ENCODE assay signal across 8 cellular contexts in genomic region chr11:57779275-57779674, GRCh38. TPM values are rescaled to one million over a fixed set of nuclear protein-coding genes. Genes with fewer than 3 reads are reported as not detected.
DNase-seq lines count a peak whose midpoint lies in the region; FAIRE-seq and TF ChIP-seq lines count a peak whose summit lies in the region.

No MANE protein-coding gene starts in this region.

- no peak for TF ChIP-seq RAD21 in H1 (IDR thresholded peaks at IDR 0.05 in 1 of 2, conservative IDR thresholded peaks at IDR 0.05 in 1 of 2; ENCODE audit: low read depth in 2 of 2, low read length in 2 of 2)

- H2BK12ac ChIP-seq in H1 (ENCODE audit: low read depth, low read length): peak overlapping the region; percentile 60; the same call in 1 of the 2 replicates

- H3K23me2 ChIP-seq in H1 (ENCODE audit: low read depth, low read length): no peaks in the 10 kb centered on the region

- H2AK5ac ChIP-seq in H1 (ENCODE audit: low read depth, low read length): no peak overlapping the region

- CTCF ChIA-PET in H1 (lab: Charles Lee; ENCODE audit: partially characterized antibody): interaction anchor here (1.0 to 9.6 kb wide), 9 partner anchors 8 to 28 kb away, joined by 3 to 86 read pairs (median 4); partner anchors contain the start of genes BTBD18 and CTNND1

- no peak overlapping the region for H4K8ac ChIP-seq in H1 (ENCODE audit: extremely low read depth, insufficient read depth, low read length)

- H3K56ac ChIP-seq in H1 (replicated peaks; ENCODE audit: insufficient read length, low read depth, low read length): no peak overlapping the region

- peaks cover 23 to 44% (median 38%) of the 10 kb centered on the region in 4 experiments for H3K4me1 ChIP-seq in H1 (replicated peaks in 1 of 4; ENCODE audit: control insufficient read depth in 3 of 4, insufficient read depth in 4 of 4, low read length in 3 of 4)
- H3K4me1 ChIP-seq in tibial artery: peaks cover 7 to 99% (median 81%) of the 10 kb centered on the region in 4 donors

- peak overlapping the region; percentile 81; the same call in 1 of the 2 replicates for H2BK5ac ChIP-seq in H1 (ENCODE audit: low read depth, low read length)

- TF ChIP-seq CTCF in H1 (IDR thresholded peaks at IDR 0.05; ENCODE audit: control extremely low read depth in 1 of 3, insufficient read depth in 1 of 3, low read depth in 1 of 3, low read length in 3 of 3) (no peak), tibial artery (IDR thresholded peaks at IDR 0.05) (no peak)

- H3K27ac ChIP-seq in H1 (ENCODE audit: low read depth, low read length) (peak overlapping the region; percentile 89), tibial artery (peak overlapping the region; percentile 73 to 87)

- no peak for TF ChIP-seq EP300 in H1 (IDR thresholded peaks at IDR 0.05; ENCODE audit: borderline replicate concordance in 1 of 2, low read depth in 2 of 2, low read length in 2 of 2)

- peaks cover 5% of the 10 kb centered on the region for H3K79me1 ChIP-seq in H1 (ENCODE audit: low read depth, low read length)

- peak overlapping the region; percentile 89; the same call in 1 of the 2 replicates for H2BK20ac ChIP-seq in H1 (ENCODE audit: low read length)

- POLR2A ChIA-PET in H1 (lab: Charles Lee; ENCODE audit: partially characterized antibody): interaction anchor here (0.8 to 14.4 kb wide), 14 partner anchors 8 to 1148 kb away, joined by 3 to 329 read pairs (median 8); partner anchors contain the start of genes BTBD18 and CTNND1

- H3K4me3 ChIP-seq in H1 (ENCODE audit: extremely low read depth in 1 of 4, insufficient read depth in 2 of 4, low read depth in 3 of 4, low read length in 4 of 4): peak overlapping the region in 1 of 4 experiments; percentile 39; a peak in 1 of 8 replicates
- H3K4me3 ChIP-seq in tibial artery: no peak overlapping the region

- H4K5ac ChIP-seq in H1 (ENCODE audit: insufficient read length, low read depth, low read length): no peak overlapping the region

- H3K4ac ChIP-seq in H1 (replicated peaks; ENCODE audit: insufficient read length, low read depth, low read length): no peak overlapping the region

- H3K18ac ChIP-seq in H1 (ENCODE audit: extremely low read depth, low read length): no peak overlapping the region

- intact Hi-C loops in tibial artery (cut with DNase I; ENCODE audit: low total_unique reads): no loop called here

- no peak; a peak in 1 of 3 replicates for TF ChIP-seq POLR2A in H1 (IDR thresholded peaks at IDR 0.05; ENCODE audit: control extremely low read depth in 1 of 2, low read depth in 2 of 2, low read length in 2 of 2)

- H3K36me3 ChIP-seq in H1 (ENCODE audit: control insufficient read depth in 2 of 4, insufficient read depth in 4 of 4, low read length in 3 of 4): no peaks in the 10 kb centered on the region
- no peaks in the 10 kb centered on the region for H3K36me3 ChIP-seq in tibial artery

- H3K23ac ChIP-seq in H1 (ENCODE audit: insufficient read length): no peak overlapping the region

- H3K9ac ChIP-seq in H1 (replicated peaks in 1 of 4; ENCODE audit: extremely low read depth in 1 of 4, low read depth in 3 of 4, low read length in 3 of 4): peak overlapping the region in 2 of 4 experiments; percentile 5 to 64; a peak in 1 of 7 replicates

- peaks cover 26 to 94% of the 10 kb centered on the region in 2 experiments for H3K79me2 ChIP-seq in H1 (ENCODE audit: control insufficient read depth in 1 of 2, insufficient read depth in 2 of 2, low read length in 2 of 2)

- 69% methylated on average over 1 of the region's 1 CpG; no CpG with 5 or more reads in 1 of the 2 experiments for WGBS in H1 (ENCODE audit: extremely low coverage in 1 of 2, insufficient coverage in 1 of 2, insufficient read length in 1 of 2, insufficient replicate concordance in 2 of 2, low coverage in 1 of 2, low lambda C conversion rate in 2 of 2, missing lambda C conversion rate in 1 of 2), 2 experiments

- peak; percentile 24 for FAIRE-seq in H1 (lab: Jason Lieb, UNC)

- no peak overlapping the region for H2AFZ ChIP-seq in H1 (ENCODE audit: low read length)

- no peak overlapping the region for H3K14ac ChIP-seq in H1 (ENCODE audit: insufficient read length)

- peaks cover 3 to 15% of the 10 kb centered on the region in 2 experiments for H4K20me1 ChIP-seq in H1 (replicated peaks in 1 of 2; ENCODE audit: control insufficient read depth in 1 of 2, insufficient read depth in 2 of 2, low read length in 2 of 2)

- peak overlapping the region; percentile 55 to 63 for H3K4me2 ChIP-seq in H1 (ENCODE audit: insufficient read depth in 1 of 2, low read depth in 2 of 2, low read length in 2 of 2)

- H2BK120ac ChIP-seq in H1 (replicated peaks; ENCODE audit: low read depth, low read length): no peak overlapping the region

- H3K27me3 ChIP-seq in H1 (replicated peaks in 1 of 4; ENCODE audit: control insufficient read depth in 3 of 4, extremely low read depth in 1 of 4, insufficient read depth in 3 of 4, low read length in 3 of 4) (no peaks in the 10 kb centered on the region), tibial artery (no peaks in the 10 kb centered on the region)

- H2BK15ac ChIP-seq in H1 (ENCODE audit: low read length): no peak overlapping the region

- H3K9me3 ChIP-seq in H1 (ENCODE audit: insufficient read depth in 2 of 2, low read depth in 1 of 2, low read length in 1 of 2): no peaks in the 10 kb centered on the region
- no peaks in the 10 kb centered on the region for H3K9me3 ChIP-seq in tibial artery

- DNase-seq in NCI-H1048 (lab: John Stamatoyannopoulos, UW): peak; percentile 37
- DNase-seq in H1 (ENCODE audit: low read depth in 1 of 2, low spot score in 2 of 2): no peak
- DNase-seq in lung microvascular endothelial cell (ENCODE audit: low read depth in 2 of 2): peak; percentile 60 to 73
- DNase-seq in tibial artery: no peak
- no peak for DNase-seq in DMS153 (lab: John Stamatoyannopoulos, UW)
- no peak for DNase-seq in NAMALWA (ENCODE audit: low spot score)
- DNase-seq in activated CD4-positive, alpha-beta T cell treated with anti-CD3 and anti-CD28 coated beads for 4 hours: no peak
- no peak for DNase-seq in amniotic stem cell (lab: John Stamatoyannopoulos, UW)

- no peak overlapping the region for H4K91ac ChIP-seq in H1 (replicated peaks; ENCODE audit: insufficient read length, low read length)

TF ChIP-seq in H1, 55 proteins besides CTCF, POLR2A, EP300 and RAD21 (continues in another document):
- TF ChIP-seq EZH2 (IDR thresholded peaks at IDR 0.05; ENCODE audit: low read depth, low read length, severe bottlenecking): no peak
- no peak for TF ChIP-seq CBX5 (IDR thresholded peaks at IDR 0.05; ENCODE audit: low read depth, low read length)
- 0 out of 2 replicates have a peak, but pooled peaks have one; percentile 17 for TF ChIP-seq POLR2AphosphoS5 (IDR thresholded peaks at IDR 0.05; ENCODE audit: low read depth, low read length)
- TF ChIP-seq TAF7 (optimal IDR thresholded peaks at IDR 0.05; ENCODE audit: borderline replicate concordance, low read depth, low read length): no peak
- TF ChIP-seq SP1 (IDR thresholded peaks at IDR 0.05; ENCODE audit: low read depth, low read length): 0 out of 2 replicates have a peak, but pooled peaks have one; percentile 30
- no peak for TF ChIP-seq CREB1 (IDR thresholded peaks at IDR 0.05)
- no peak for TF ChIP-seq MAX (IDR thresholded peaks at IDR 0.05)
- TF ChIP-seq GTF2F1 (IDR thresholded peaks at IDR 0.05; ENCODE audit: borderline replicate concordance, low read depth, low read length): no peak
- TF ChIP-seq TEAD4 (IDR thresholded peaks at IDR 0.05; ENCODE audit: low read depth, low read length): 0 out of 2 replicates have a peak, but pooled peaks have one; percentile 36
- TF ChIP-seq BACH1 (IDR thresholded peaks at IDR 0.05; ENCODE audit: low read length): no peak
- TF ChIP-seq CTBP2 (IDR thresholded peaks at IDR 0.05; ENCODE audit: borderline replicate concordance, insufficient read depth, insufficient read length, low read length): no peak
- no peak for TF ChIP-seq ASH2L (IDR thresholded peaks at IDR 0.05; ENCODE audit: low read length)

RNA-seq across cellular contexts. Expression of gene CTNND1, which starts 17.7 kb away (rescaled TPM):
- total RNA-seq in H1 (2021; fragmentation: NEBNext Ultra II Directional; extraction: Animal tissue kit (Norgen Biotek cat#: 25700)): 164 and 167 TPM in 2 replicates
- polyA plus RNA-seq in H1 (2011; rRNA removed): 91.9 and 97.8 TPM in 2 replicates
- polyA plus RNA-seq in H1 (2011; cell fraction: cytosol; rRNA removed): 119 TPM
- polyA plus RNA-seq in H1 (2011; cell fraction: nucleus; rRNA removed): 203 TPM
- 98.0 to 128 TPM (median 110 TPM) in 4 replicates for polyA plus RNA-seq in H1 (2012, experiment 1 of 2)
- polyA plus RNA-seq in H1 (2012, experiment 2 of 2): 19.8 TPM
- polyA plus RNA-seq in H1 (2013, experiment 1 of 2): 77.4 TPM
- polyA plus RNA-seq in H1 (2013, experiment 2 of 2): 75.8 TPM
- polyA minus RNA-seq in H1 (2011; rRNA and poly(A)+ RNA removed): 479 and 501 TPM in 2 replicates
- polyA minus RNA-seq in H1 (2011; cell fraction: cytosol; rRNA and poly(A)+ RNA removed): 156 TPM
- polyA minus RNA-seq in H1 (2011; cell fraction: nucleus; rRNA and poly(A)+ RNA removed): 148 TPM
- total RNA-seq in lung microvascular endothelial cell: 174 and 212 TPM in 2 replicates

RNA-seq across cellular contexts. Expression of gene BTBD18, which starts 27.7 kb away (rescaled TPM):
- not detected in 2 replicates for total RNA-seq in H1 (2021; fragmentation: NEBNext Ultra II Directional; extraction: Animal tissue kit (Norgen Biotek cat#: 25700))
- polyA plus RNA-seq in H1 (2011; rRNA removed): 0.03 TPM in 2 replicates
- 0.03 TPM for polyA plus RNA-seq in H1 (2011; cell fraction: cytosol; rRNA removed)
- polyA plus RNA-seq in H1 (2011; cell fraction: nucleus; rRNA removed): 0.07 TPM
- 0.10 to 0.19 TPM (median 0.14 TPM) in 4 replicates for polyA plus RNA-seq in H1 (2012, experiment 1 of 2)
- not detected for polyA plus RNA-seq in H1 (2012, experiment 2 of 2)
- polyA plus RNA-seq in H1 (2013, experiment 1 of 2): 0.02 TPM
- 0.02 TPM for polyA plus RNA-seq in H1 (2013, experiment 2 of 2)
- 0.16 TPM in 1 of 2 replicates, not detected in the other for polyA minus RNA-seq in H1 (2011; rRNA and poly(A)+ RNA removed)
- polyA minus RNA-seq in H1 (2011; cell fraction: cytosol; rRNA and poly(A)+ RNA removed): not detected
- polyA minus RNA-seq in H1 (2011; cell fraction: nucleus; rRNA and poly(A)+ RNA removed): not detected
- not detected in 2 replicates for total RNA-seq in lung microvascular endothelial cell

RNA-seq across cellular contexts. Expression of gene SELENOH, which starts 38.0 kb away (rescaled TPM):
- total RNA-seq in H1 (2021; fragmentation: NEBNext Ultra II Directional; extraction: Animal tissue kit (Norgen Biotek cat#: 25700)): 242 and 243 TPM in 2 replicates
- 264 and 326 TPM in 2 replicates for polyA plus RNA-seq in H1 (2011; rRNA removed)
- 291 TPM for polyA plus RNA-seq in H1 (2011; cell fraction: cytosol; rRNA removed)
- 115 TPM for polyA plus RNA-seq in H1 (2011; cell fraction: nucleus; rRNA removed)
- polyA plus RNA-seq in H1 (2012, experiment 1 of 2): 203 to 240 TPM (median 210 TPM) in 4 replicates
- 474 TPM for polyA plus RNA-seq in H1 (2012, experiment 2 of 2)
- polyA plus RNA-seq in H1 (2013, experiment 1 of 2): 350 TPM
- polyA plus RNA-seq in H1 (2013, experiment 2 of 2): 357 TPM
- 11.8 and 12.3 TPM in 2 replicates for polyA minus RNA-seq in H1 (2011; rRNA and poly(A)+ RNA removed)
- polyA minus RNA-seq in H1 (2011; cell fraction: cytosol; rRNA and poly(A)+ RNA removed): 44.0 TPM
- 61.7 TPM for polyA minus RNA-seq in H1 (2011; cell fraction: nucleus; rRNA and poly(A)+ RNA removed)
- total RNA-seq in lung microvascular endothelial cell: 66.3 and 73.8 TPM in 2 replicates

Comparison
In these comparisons a context has a peak if more than half of its experiments do, and no peak if none do; other contexts are left out.
1. DNase-seq: peak in NCI-H1048 (single experiment) and lung microvascular endothelial cell (2 of 2); none in H1 (0 of 2), tibial artery (0 of 2), DMS153 (single experiment), NAMALWA (single experiment), activated CD4-positive, alpha-beta T cell treated with anti-CD3 and anti-CD28 coated beads for 4 hours (0 of 2) and amniotic stem cell (single experiment).